ENCODE assay signal across 9 cellular contexts in genomic region chr10:5583525-5584175, GRCh38. TPM values are rescaled to one million over a fixed set of nuclear protein-coding genes. Genes with fewer than 3 reads are reported as not detected.
DNase-seq lines count a peak whose midpoint lies in the region; ATAC-seq lines count a peak whose summit lies in the region.
"Had no signal": no experiment of that assay in that cellular context is flagged by ENCODE, and none has a peak within 500 bp of the region (broad histone marks: within the 10 kb centered on the region; RNA-seq: fewer than 3 reads in every experiment).

No MANE protein-coding gene starts in this region.

- ATAC-seq in GM19467 (IDR thresholded peaks at IDR 0.05; ENCODE audit: unreplicated experiment) (peak; percentile 39), HG03457 (IDR thresholded peaks at IDR 0.05; ENCODE audit: unreplicated experiment) (no peak)

- peak; percentile 71 for DNase-seq in HT-29 (ENCODE audit: low spot score)
- DNase-seq in SW480 (ENCODE audit: low spot score) = peak; percentile 73
- peak; percentile 97 for DNase-seq in left kidney (ENCODE audit: low read depth, low spot score)
- DNase-seq in NCI-H226 = no peak
- no peak for DNase-seq in H4 (ENCODE audit: low spot score)
- no peak for DNase-seq in D341Med (ENCODE audit: low spot score)

RNA-seq across cellular contexts. Expression of gene CALML3, which starts 58.9 kb away (rescaled TPM):
- not detected in 2 replicates for total RNA-seq in HT-29 (2014; rRNA removed; shearing (Covaris generic))
- total RNA-seq in H4 (2014; rRNA removed; shearing (Covaris generic)) = not detected in 2 replicates
- total RNA-seq: fibroblast of lung had no signal

Comparison
In these comparisons a context has a peak if more than half of its experiments do, and no peak if none do; other contexts are left out.
1. DNase-seq: peak in HT-29 (single experiment), SW480 (single experiment) and left kidney (single experiment); none in NCI-H226 (single experiment), H4 (single experiment) and D341Med (single experiment).